In genomic region chr14:24436355-24437019, GRCh38 we compare ENCODE assay signal across 8 cellular contexts. TPM values are rescaled to one million over a fixed set of nuclear protein-coding genes. Genes with fewer than 3 reads are reported as not detected.
A peak's percentile ranks its signal among the peaks of the same experiment; 100 is the strongest.
DNase-seq lines count a peak whose midpoint lies in the region; ATAC-seq and TF ChIP-seq lines count a peak whose summit lies in the region.

No MANE protein-coding gene starts in this region.

- intact Hi-C loops in CD14-positive monocyte (cut with micrococcal nuclease), result loop anchor here in 1 of 2 donors (10.0 kb wide), 1 partner anchor 192 kb away; the partner anchor contains the start of gene TINF2
- intact Hi-C loops in colonic mucosa (cut with DNase I), result loop anchor here (10.0 kb wide), 1 partner anchor 192 kb away; the partner anchor contains the start of gene TINF2

- H3K27ac ChIP-seq in colonic mucosa, result no peak overlapping the region
- peak overlapping the region; percentile 21 to 35 for H3K27ac ChIP-seq in liver (ENCODE audit: low read depth in 1 of 2, low read length in 2 of 2)
- peak overlapping the region; percentile 69 for H3K27ac ChIP-seq in stomach smooth muscle (ENCODE audit: low read length)

- 53% methylated on average over 5 of the region's 5 CpGs for WGBS in liver

- H3K27ac Mint-ChIP-seq in CD14-positive monocyte, result peak overlapping the region in 5 of 7 donors; percentile 82 to 90 (median 86)

- H3K4me3 ChIP-seq in colonic mucosa (no peak overlapping the region), liver (ENCODE audit: low read depth in 1 of 3, low read length in 3 of 3) (no peak overlapping the region), stomach smooth muscle (ENCODE audit: low read length in 2 of 2) (no peak overlapping the region)

- peak overlapping the region in 1 of 2 donors; percentile 62 for H3K4me3 Mint-ChIP-seq in CD14-positive monocyte

- TF ChIP-seq CTCF in CD14-positive monocyte (IDR thresholded peaks at IDR 0.05), result peak; percentile 89
- TF ChIP-seq CTCF in colonic mucosa (IDR thresholded peaks at IDR 0.05), result peak; percentile 75
- peak; percentile 89 for TF ChIP-seq CTCF in liver (IDR thresholded peaks at IDR 0.05; ENCODE audit: low read depth, low read length, missing input control)

- no peaks in the 10 kb centered on the region for H3K9me3 Mint-ChIP-seq in CD14-positive monocyte

- peak; percentile 11 for TF ChIP-seq POLR2A in GM18526 (IDR thresholded peaks at IDR 0.05; ENCODE audit: extremely low read depth, insufficient read length)

- H3K27me3 ChIP-seq in colonic mucosa, result no peaks in the 10 kb centered on the region
- H3K27me3 ChIP-seq in liver (ENCODE audit: control insufficient read depth in 4 of 4, insufficient read depth in 4 of 4, low read length in 3 of 4), result no peaks in the 10 kb centered on the region
- no peaks in the 10 kb centered on the region for H3K27me3 ChIP-seq in stomach smooth muscle (ENCODE audit: control insufficient read depth in 1 of 2, insufficient read depth in 2 of 2, low read length in 2 of 2)

- peaks cover 58% of the 10 kb centered on the region for H3K4me1 Mint-ChIP-seq in CD14-positive monocyte

- ATAC-seq in SK-N-SH treated with all-trans-retinoic acid at 6 μM for 48 hours (peak; percentile 74), HG03097 (IDR thresholded peaks at IDR 0.05; ENCODE audit: low FRiP score, unreplicated experiment) (no peak)

- H3K4me1 ChIP-seq in colonic mucosa, result peaks cover 24% of the 10 kb centered on the region
- H3K4me1 ChIP-seq in liver (ENCODE audit: control insufficient read depth in 4 of 4, insufficient read depth in 4 of 4, low read length in 3 of 4), result peaks cover 0 to 57% (median 37%) of the 10 kb centered on the region in 4 donors
- H3K4me1 ChIP-seq in stomach smooth muscle (ENCODE audit: control insufficient read depth, insufficient read depth, low read length), result peaks cover 48% of the 10 kb centered on the region

- H3K9me3 ChIP-seq in colonic mucosa, result no peaks in the 10 kb centered on the region
- H3K9me3 ChIP-seq in liver (ENCODE audit: control insufficient read depth in 4 of 4, low read length in 3 of 4), result no peaks in the 10 kb centered on the region
- H3K9me3 ChIP-seq in stomach smooth muscle (ENCODE audit: control insufficient read depth in 2 of 2, low read length in 2 of 2), result no peaks in the 10 kb centered on the region

- peaks cover 0 to 1% (median 0%) of the 10 kb centered on the region in 3 donors for H3K27me3 Mint-ChIP-seq in CD14-positive monocyte (ENCODE audit: low read depth in 3 of 3)

- DNase-seq in CD14-positive monocyte (ENCODE audit: low spot score), result no peak
- peak; percentile 49 for DNase-seq in MV-4-11 (lab: John Stamatoyannopoulos, UW)
- DNase-seq in colonic mucosa, result no peak

- peaks cover 73 to 88% of the 10 kb centered on the region in 2 donors for H3K36me3 Mint-ChIP-seq in CD14-positive monocyte

- H3K9ac ChIP-seq in colonic mucosa (ENCODE audit: low read depth in 2 of 2, low read length in 2 of 2), result peak overlapping the region in 1 of 2 donors; percentile 52
- H3K9ac ChIP-seq in liver (ENCODE audit: low read depth in 1 of 2, low read length in 2 of 2), result no peak overlapping the region
- H3K9ac ChIP-seq in stomach smooth muscle (ENCODE audit: low read length in 2 of 2), result peak overlapping the region in 1 of 2 donors; percentile 17

- TF ChIP-seq RAD21 in liver (IDR thresholded peaks at IDR 0.05), result peak; percentile 95 to 97

- H3K36me3 ChIP-seq in colonic mucosa, result peaks cover 29% of the 10 kb centered on the region
- H3K36me3 ChIP-seq in liver (ENCODE audit: control insufficient read depth in 4 of 4, insufficient read depth in 3 of 4, low read depth in 1 of 4, low read length in 3 of 4), result peaks cover 14 to 55% (median 45%) of the 10 kb centered on the region in 4 donors
- H3K36me3 ChIP-seq in stomach smooth muscle (ENCODE audit: control insufficient read depth in 2 of 2, insufficient read depth in 2 of 2, low read length in 2 of 2), result peaks cover 65 to 66% of the 10 kb centered on the region in 2 donors

TF ChIP-seq in SK-N-SH treated with all-trans-retinoic acid at 6 μM for 48 hours, 23 proteins besides CTCF, POLR2A, EP300 and RAD21:
- TF ChIP-seq ESRRG (CRISPR knock-in tag; IDR thresholded peaks at IDR 0.05) (no peak), SNAI2 (CRISPR knock-in tag; IDR thresholded peaks at IDR 0.05) (no peak), TCF4 (CRISPR knock-in tag; IDR thresholded peaks at IDR 0.05; ENCODE audit: borderline replicate concordance) (no peak)

TF ChIP-seq in liver, 16 proteins besides CTCF, POLR2A, EP300 and RAD21:
- TF ChIP-seq YY1 (IDR thresholded peaks at IDR 0.05) (peak; percentile 46), RXRA (IDR thresholded peaks at IDR 0.05) (peak; percentile 26 to 30), ZBTB33 (IDR thresholded peaks at IDR 0.05) (no peak), NR2F2 (IDR thresholded peaks at IDR 0.05) (peak; percentile 89), HNF4A (conservative IDR thresholded peaks at IDR 0.05) (peak; percentile 18 to 19), SP1 (IDR thresholded peaks at IDR 0.05) (peak; percentile 28), HNF4G (IDR thresholded peaks at IDR 0.05) (no peak)
- TF ChIP-seq, protein P1, sequence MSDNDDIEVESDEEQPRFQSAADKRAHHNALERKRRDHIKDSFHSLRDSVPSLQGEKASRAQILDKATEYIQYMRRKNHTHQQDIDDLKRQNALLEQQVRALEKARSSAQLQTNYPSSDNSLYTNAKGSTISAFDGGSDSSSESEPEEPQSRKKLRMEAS (IDR thresholded peaks at IDR 0.05), result no peak

RNA-seq across cellular contexts. Expression of gene SDR39U1, which starts 6.1 kb away (rescaled TPM):
- polyA plus RNA-seq in CD14-positive monocyte (10 to 100 TPM; 37.3 to 39.2 TPM), liver (10 to 100 TPM; 34.9 to 50.4 TPM)
- total RNA-seq in colonic mucosa (10 to 100 TPM; 32.5 to 40.9 TPM), liver (10 to 100 TPM; 10.8 to 17.0 TPM)

RNA-seq across cellular contexts. Expression of gene KHNYN, which starts 6.7 kb away (rescaled TPM):
- polyA plus RNA-seq in CD14-positive monocyte (10 to 100 TPM; 12.4 to 16.0 TPM), liver (10 to 100 TPM in 1 of 2 donors, 1 to 10 TPM in 1; 3.0 to 11.1 TPM)
- total RNA-seq in colonic mucosa (10 to 100 TPM; 82.6 to 90.4 TPM), liver (10 to 100 TPM; 38.2 to 40.3 TPM)

RNA-seq across cellular contexts. Expression of gene CBLN3, which starts 7.0 kb away (rescaled TPM):
- under 1 TPM in 1 of 2 donors, not detected in 1; 0.07 TPM for polyA plus RNA-seq in CD14-positive monocyte
- 1 to 10 TPM; 1.8 to 2.0 TPM for total RNA-seq in colonic mucosa
- under 1 TPM; 0.59 to 0.79 TPM for total RNA-seq in liver
- under 1 TPM; 0.07 to 0.33 TPM for polyA plus RNA-seq in liver

RNA-seq across cellular contexts. Expression of gene NYNRIN, which starts 37.7 kb away (rescaled TPM):
- under 1 TPM; 0.18 to 0.40 TPM for polyA plus RNA-seq in CD14-positive monocyte
- total RNA-seq in colonic mucosa, result 10 to 100 TPM; 13.0 to 26.7 TPM
- total RNA-seq in liver, result 10 to 100 TPM in 1 of 2 donors, 1 to 10 TPM in 1; 2.5 to 11.0 TPM
- polyA plus RNA-seq in liver, result under 1 TPM; 0.89 to 0.99 TPM
